20 cellular contexts compared by ENCODE assay signal in the genomic region with DNA sequence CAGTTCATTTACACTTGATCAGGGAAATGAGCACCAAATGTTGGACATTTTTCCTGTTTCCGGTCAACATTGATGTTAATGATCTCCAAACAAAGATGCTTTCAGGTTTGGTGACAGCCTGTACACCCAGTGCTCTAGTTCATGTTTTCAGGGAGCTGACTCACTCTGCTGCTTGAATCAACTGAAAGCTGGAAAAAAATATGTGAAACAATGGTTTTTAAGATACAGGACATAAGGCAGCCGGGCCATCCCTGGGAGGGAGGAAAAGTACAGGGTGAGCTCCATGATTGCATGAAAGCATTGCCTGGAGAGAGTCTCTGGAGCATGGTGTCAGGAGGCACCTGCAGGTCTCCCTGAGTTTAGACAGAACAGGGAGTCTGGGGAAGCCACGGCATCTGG.
A peak's percentile ranks its signal among the peaks of the same experiment; 100 is the strongest.
DNase-seq lines count a peak whose midpoint lies in the region; ATAC-seq, FAIRE-seq and TF ChIP-seq lines count a peak whose summit lies in the region.
"Had no signal": no experiment of that assay in that cellular context is flagged by ENCODE, and none has a peak within 500 bp of the region (broad histone marks: within the 10 kb centered on the region; RNA-seq: fewer than 3 reads in every experiment).

No MANE protein-coding gene starts in this region.

- intact Hi-C loops in stomach (cut with DNase I; ENCODE audit: low total_unique reads) = no loop called here

- H3K36me3 ChIP-seq in stomach = peaks cover 0 to 11% (median 8%) of the 10 kb centered on the region in 4 donors
- H3K36me3 ChIP-seq: ascending aorta, MG63 had no signal

- no peak for TF ChIP-seq CTCF in stomach (IDR thresholded peaks at IDR 0.05)

- H3K27ac ChIP-seq in stomach = no peak overlapping the region
- H3K27ac ChIP-seq: ascending aorta; BLaER1 treated with 17β-estradiol and CSF1 and Interleukin-3, amounts not matched to agents 10 nM and 100 nM; psoas muscle had no signal

- no peaks in the 10 kb centered on the region for H3K4me1 ChIP-seq in stomach
- H3K4me1 ChIP-seq: ascending aorta, psoas muscle had no signal

- peak overlapping the region; percentile 87 for H3K27ac Mint-ChIP-seq in activated T-cell treated with anti-CD3 and anti-CD28 coated beads, Interleukin-2, amount 50 U/mL, for 24 hours
- peak overlapping the region; percentile 61 for H3K27ac Mint-ChIP-seq in T-helper 17 cell
- H3K27ac Mint-ChIP-seq: activated naive CD4-positive, alpha-beta T cell treated with anti-CD3 and anti-CD28 coated beads, Interleukin-2, amount 10 ng/mL, durations not matched to agents 7 days and 5 days; nephron progenitor cell had no signal

- ATAC-seq in T-helper 17 cell (no peak), HG03378 (IDR thresholded peaks at IDR 0.05; ENCODE audit: unreplicated experiment) (no peak)
- ATAC-seq: esophagus mucosa, psoas muscle had no signal

- peaks cover 39% of the 10 kb centered on the region for H3K4me1 Mint-ChIP-seq in activated T-cell treated with anti-CD3 and anti-CD28 coated beads, Interleukin-2, amount 50 U/mL, for 24 hours (ENCODE audit: low read depth)
- H3K4me1 Mint-ChIP-seq in T-helper 17 cell = peaks cover 22% of the 10 kb centered on the region
- H3K4me1 Mint-ChIP-seq: activated naive CD4-positive, alpha-beta T cell treated with anti-CD3 and anti-CD28 coated beads, Interleukin-2, amount 10 ng/mL, durations not matched to agents 7 days and 5 days; nephron progenitor cell had no signal

- H3K9me3 ChIP-seq in T-helper 17 cell (ENCODE audit: control insufficient read depth, low read length, poor library complexity, severe bottlenecking) = no peaks in the 10 kb centered on the region
- H3K9me3 ChIP-seq in stomach = peaks cover 0 to 8% (median 0%) of the 10 kb centered on the region in 4 donors
- H3K9me3 ChIP-seq: ascending aorta, MG63, psoas muscle had no signal

- H3K36me3 Mint-ChIP-seq in activated T-cell treated with anti-CD3 and anti-CD28 coated beads, Interleukin-2, amount 50 U/mL, for 24 hours (ENCODE audit: low read depth) = peaks cover 55% of the 10 kb centered on the region
- peaks cover 6% of the 10 kb centered on the region for H3K36me3 Mint-ChIP-seq in T-helper 17 cell (ENCODE audit: low read depth)

- peak; percentile 68 for FAIRE-seq in islet of Langerhans (lab: Jason Lieb, UNC)
- FAIRE-seq: A204.1 had no signal

- no peak for TF ChIP-seq EP300 in stomach (IDR thresholded peaks at IDR 0.05)

- 93 to 96% (median 95%) methylated on average over 3 of the region's 3 CpGs for whole genome bisulfite sequencing in stomach, 5 donors

- H3K27me3 Mint-ChIP-seq in activated T-cell treated with anti-CD3 and anti-CD28 coated beads, Interleukin-2, amount 50 U/mL, for 24 hours = no peaks in the 10 kb centered on the region
- H3K27me3 Mint-ChIP-seq in T-helper 17 cell = no peaks in the 10 kb centered on the region
- H3K27me3 Mint-ChIP-seq: activated naive CD4-positive, alpha-beta T cell treated with anti-CD3 and anti-CD28 coated beads, Interleukin-2, amount 10 ng/mL, durations not matched to agents 7 days and 5 days had no signal

- no peak overlapping the region for H3K4me3 ChIP-seq in stomach
- H3K4me3 ChIP-seq: ascending aorta; BLaER1 treated with 17β-estradiol and CSF1 and Interleukin-3, amounts not matched to agents 10 nM and 100 nM; MG63; psoas muscle had no signal

- H3K27me3 ChIP-seq in stomach = no peaks in the 10 kb centered on the region
- H3K27me3 ChIP-seq: ascending aorta; BLaER1 treated with 17β-estradiol and CSF1 and Interleukin-3, amounts not matched to agents 10 nM and 100 nM; MG63 had no signal

- DNase-seq in activated T-cell treated with anti-CD3 and anti-CD28 coated beads, Interleukin-2, amount 50 U/mL, for 24 hours = no peak
- DNase-seq in activated T-cell treated with anti-CD3 and anti-CD28 coated beads for 4 hours (no peak), T-helper 17 cell (no peak), stomach (peak; percentile 10), activated gamma-delta T cell treated with Interleukin-2 at 50 U/mL for 16 hours (no peak), NCI-H446 treated with DMSO at 0.1 percent for 48 hours (lab: John Stamatoyannopoulos, UW) (no peak)
- DNase-seq: activated naive CD4-positive, alpha-beta T cell treated with anti-CD3 and anti-CD28 coated beads, Interleukin-2, amount 10 ng/mL, durations not matched to agents 7 days and 5 days; MG63; midbrain; NCI-H1436; NCI-H526; nephron progenitor cell; psoas muscle; stimulated activated CD4-positive, alpha-beta T cell treated with anti-CD3 and anti-CD28 coated beads, Interleukin-4, amount 100 ng/mL, for 1 hour had no signal

- H3K9me3 Mint-ChIP-seq in activated T-cell treated with anti-CD3 and anti-CD28 coated beads, Interleukin-2, amount 50 U/mL, for 24 hours = peaks cover 4% of the 10 kb centered on the region

- TF ChIP-seq POLR2A in stomach (IDR thresholded peaks at IDR 0.05) = no peak

- H3K4me3 Mint-ChIP-seq in activated T-cell treated with anti-CD3 and anti-CD28 coated beads, Interleukin-2, amount 50 U/mL, for 24 hours = no peak overlapping the region
- H3K4me3 Mint-ChIP-seq in T-helper 17 cell = no peak overlapping the region
- H3K4me3 Mint-ChIP-seq: activated naive CD4-positive, alpha-beta T cell treated with anti-CD3 and anti-CD28 coated beads, Interleukin-2, amount 10 ng/mL, durations not matched to agents 7 days and 5 days; nephron progenitor cell had no signal
